ENCODE assay signal across 11 cellular contexts in the genomic region with DNA sequence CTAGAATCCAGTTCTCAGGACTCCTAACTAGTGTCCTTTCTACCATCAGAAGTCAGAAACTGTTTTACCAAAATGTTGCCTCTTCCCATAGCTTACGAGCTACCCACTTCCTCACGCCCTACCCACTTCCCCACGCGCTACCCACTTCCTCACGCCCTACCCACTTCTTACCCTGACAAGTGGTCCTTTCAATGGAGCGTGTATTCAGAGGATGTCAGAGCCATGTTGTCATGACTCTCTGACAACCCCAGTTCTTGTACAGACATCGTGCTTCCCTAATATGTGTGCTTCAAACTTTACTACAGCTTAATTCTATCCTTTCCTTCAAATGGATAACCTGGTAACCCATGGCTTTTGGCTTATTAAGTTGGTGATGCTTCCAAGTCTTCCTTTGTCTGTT.
DNase-seq lines count a peak whose midpoint lies in the region; ATAC-seq, FAIRE-seq and TF ChIP-seq lines count a peak whose summit lies in the region.
"Had no signal": no experiment of that assay in that cellular context is flagged by ENCODE, and none has a peak within 500 bp of the region (broad histone marks: within the 10 kb centered on the region; RNA-seq: fewer than 3 reads in every experiment).

No MANE protein-coding gene starts in this region.

- intact Hi-C loops in kidney (cut with DNase I): no loop called here
- intact Hi-C loops in body of pancreas (cut with DNase I): no loop called here

- no peak for TF ChIP-seq POLR2A in body of pancreas (IDR thresholded peaks at IDR 0.05)

- peaks cover 13% of the 10 kb centered on the region for H3K4me1 Mint-ChIP-seq in central memory CD8-positive, alpha-beta T cell

- peak; percentile 83 for ATAC-seq in DND-41 (ENCODE audit: insufficient read depth, low read depth)
- ATAC-seq in GM21360 (IDR thresholded peaks at IDR 0.05; ENCODE audit: unreplicated experiment): peak; percentile 25
- ATAC-seq in HG03342 (IDR thresholded peaks at IDR 0.05; ENCODE audit: unreplicated experiment): peak; percentile 28
- peak; percentile 79 for ATAC-seq in central memory CD8-positive, alpha-beta T cell (replicated peaks; ENCODE audit: extremely low read depth, poor library complexity, severe bottlenecking)
- no peak for ATAC-seq in body of pancreas

- H3K36me3 ChIP-seq in DND-41 (ENCODE audit: insufficient read depth, low read length): no peaks in the 10 kb centered on the region
- H3K36me3 ChIP-seq in MG63: no peaks in the 10 kb centered on the region
- no peaks in the 10 kb centered on the region for H3K36me3 ChIP-seq in kidney (ENCODE audit: control insufficient read depth in 1 of 2, insufficient read depth in 2 of 2, low read length in 2 of 2)
- no peaks in the 10 kb centered on the region for H3K36me3 ChIP-seq in body of pancreas (replicated peaks in 1 of 2; ENCODE audit: insufficient read depth in 1 of 2, low read depth in 2 of 2)
- H3K36me3 ChIP-seq: left lung had no signal

- 48 to 64% methylated on average over 7 of the region's 7 CpGs for WGBS in body of pancreas, 2 donors

- DNase-seq in DND-41 (peak; percentile 24), MG63 (no peak), kidney (no peak), body of pancreas (no peak), NCI-H1092 (lab: John Stamatoyannopoulos, UW) (no peak)
- DNase-seq in central memory CD8-positive, alpha-beta T cell (ENCODE audit: low spot score in 2 of 2): peak in 1 of 2 donors; percentile 14
- DNase-seq: left lung had no signal

- H3K9me3 ChIP-seq in DND-41 (ENCODE audit: insufficient read depth, low read length, severe bottlenecking) (no peaks in the 10 kb centered on the region), MG63 (no peaks in the 10 kb centered on the region), kidney (ENCODE audit: control insufficient read depth in 1 of 2, low read length in 2 of 2) (no peaks in the 10 kb centered on the region), body of pancreas (no peaks in the 10 kb centered on the region)
- H3K9me3 ChIP-seq: left lung had no signal

- H3K4me1 ChIP-seq in DND-41 (ENCODE audit: insufficient read depth, low read length): peaks cover 6% of the 10 kb centered on the region
- no peaks in the 10 kb centered on the region for H3K4me1 ChIP-seq in kidney (ENCODE audit: control insufficient read depth in 1 of 2, insufficient read depth in 1 of 2, low read depth in 1 of 2, low read length in 2 of 2)
- H3K4me1 ChIP-seq in body of pancreas: no peaks in the 10 kb centered on the region
- H3K4me1 ChIP-seq: left lung had no signal

- H4K20me1 ChIP-seq in DND-41 (ENCODE audit: insufficient read depth, low read length): no peaks in the 10 kb centered on the region

- H3K4me2 ChIP-seq in DND-41 (ENCODE audit: insufficient read depth, low read length): no peak overlapping the region

- H3K27ac ChIP-seq in DND-41 (ENCODE audit: low read length) (no peak overlapping the region), kidney (ENCODE audit: low read depth in 2 of 2, low read length in 2 of 2) (no peak overlapping the region), body of pancreas (no peak overlapping the region)
- H3K27ac ChIP-seq: left lung had no signal

- H3K4me3 ChIP-seq in DND-41 (ENCODE audit: low read depth in 1 of 2, low read length in 2 of 2): no peak overlapping the region
- no peak overlapping the region for H3K4me3 ChIP-seq in MG63
- no peak overlapping the region for H3K4me3 ChIP-seq in kidney (ENCODE audit: low read length in 2 of 2)
- H3K4me3 ChIP-seq in body of pancreas: no peak overlapping the region
- H3K4me3 ChIP-seq: left lung had no signal

- no peaks in the 10 kb centered on the region for H3K79me2 ChIP-seq in DND-41 (ENCODE audit: insufficient read depth, low read length)

- H3K27me3 Mint-ChIP-seq in central memory CD8-positive, alpha-beta T cell: no peaks in the 10 kb centered on the region

- H3K9me3 Mint-ChIP-seq in central memory CD8-positive, alpha-beta T cell: no peaks in the 10 kb centered on the region

- peak overlapping the region; percentile 64; the same call in 1 of the 2 replicates for H2AFZ ChIP-seq in DND-41 (ENCODE audit: low read depth, low read length)

- H3K9ac ChIP-seq in DND-41 (ENCODE audit: low read depth, low read length) (no peak overlapping the region), kidney (ENCODE audit: low read length in 2 of 2) (no peak overlapping the region)

- H3K36me3 Mint-ChIP-seq in central memory CD8-positive, alpha-beta T cell (ENCODE audit: insufficient read depth): no peaks in the 10 kb centered on the region

- no peak overlapping the region for H3K27ac Mint-ChIP-seq in central memory CD8-positive, alpha-beta T cell (ENCODE audit: low read depth)

- H3K4me3 Mint-ChIP-seq in central memory CD8-positive, alpha-beta T cell: peak overlapping the region; percentile 69

- TF ChIP-seq CTCF in DND-41 (IDR thresholded peaks at IDR 0.05; ENCODE audit: borderline replicate concordance, extremely low read depth, low read length, poor library complexity, severe bottlenecking) (no peak), kidney (IDR thresholded peaks at IDR 0.05; ENCODE audit: borderline replicate concordance, extremely low read depth, insufficient read depth) (no peak), body of pancreas (IDR thresholded peaks at IDR 0.05) (no peak)

- FAIRE-seq in kidney (lab: Jason Lieb, UNC): no peak
- FAIRE-seq: colon, TTC549 had no signal

- H3K27me3 ChIP-seq in DND-41 (ENCODE audit: insufficient read depth, low read length, poor library complexity) (no peaks in the 10 kb centered on the region), MG63 (no peaks in the 10 kb centered on the region), body of pancreas (no peaks in the 10 kb centered on the region)
- H3K27me3 ChIP-seq: left lung had no signal
